Comparison of ENCODE assay signal across 15 cellular contexts in the genomic region with DNA sequence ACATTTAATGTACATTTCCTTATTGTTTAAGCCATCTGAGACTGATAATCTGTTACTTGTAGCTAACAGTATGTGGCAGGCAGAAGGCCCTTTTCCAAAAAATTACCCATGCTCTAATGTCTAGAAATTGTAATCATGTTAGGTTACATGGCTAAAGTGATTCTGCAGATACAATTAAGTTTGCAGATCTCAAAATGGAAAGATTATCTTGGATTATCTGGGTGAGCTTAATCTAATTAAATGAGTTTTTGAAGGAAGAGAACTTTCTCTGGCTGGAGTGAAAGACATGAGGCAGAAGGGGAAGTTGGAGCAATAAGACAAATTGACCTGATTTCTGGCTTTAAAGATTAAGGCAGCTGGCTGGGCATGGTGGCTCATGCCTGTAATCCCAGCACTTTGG.
A peak's percentile ranks its signal among the peaks of the same experiment; 100 is the strongest.
DNase-seq lines count a peak whose midpoint lies in the region; ATAC-seq and TF ChIP-seq lines count a peak whose summit lies in the region.
"Had no signal": no experiment of that assay in that cellular context is flagged by ENCODE, and none has a peak within 500 bp of the region (broad histone marks: within the 10 kb centered on the region; RNA-seq: fewer than 3 reads in every experiment).

No MANE protein-coding gene starts in this region.

- H3K4me3 ChIP-seq in esophagus squamous epithelium = no peak overlapping the region
- no peak overlapping the region for H3K4me3 ChIP-seq in tibial artery
- H3K4me3 ChIP-seq in CD8-positive, alpha-beta T cell (ENCODE audit: low read depth, low read length) = no peak overlapping the region
- H3K4me3 ChIP-seq: upper lobe of right lung had no signal

- intact Hi-C loops in esophagus squamous epithelium (cut with DNase I) = no loop called here
- intact Hi-C loops in tibial artery (cut with DNase I; ENCODE audit: low total_unique reads) = no loop called here
- intact Hi-C loops in CD8-positive, alpha-beta T cell (cut with DNase I, micrococcal nuclease) = loop anchor here in 1 of 2 experiments (5.0 kb wide), 1 partner anchor 49 kb away; no protein-coding TSS in a partner anchor

- peak overlapping the region; percentile 78 to 92 for H3K4me3 Mint-ChIP-seq in activated T-cell treated with anti-CD3 and anti-CD28 coated beads, Interleukin-2, amount 50 U/mL, for 72 hours
- H3K4me3 Mint-ChIP-seq in CD8-positive, alpha-beta T cell = no peak overlapping the region

- POLR2A ChIA-PET in CD8-positive, alpha-beta T cell (lab: Charles Lee) = interaction anchor here (0.7 kb wide), 1 partner anchor 1220 kb away, joined by 3 read pairs; no protein-coding TSS in a partner anchor

- H3K9me3 ChIP-seq in esophagus squamous epithelium (peaks cover 0 to 10% (median 6%) of the 10 kb centered on the region in 3 donors), tibial artery (no peaks in the 10 kb centered on the region)
- H3K9me3 ChIP-seq in CD8-positive, alpha-beta T cell (ENCODE audit: low read length) = no peaks in the 10 kb centered on the region
- H3K9me3 ChIP-seq: neutrophil, upper lobe of right lung had no signal

- H3K4me1 ChIP-seq in esophagus squamous epithelium (peaks cover 4 to 59% (median 16%) of the 10 kb centered on the region in 3 donors), tibial artery (peaks cover 0 to 18% (median 8%) of the 10 kb centered on the region in 4 donors)
- no peaks in the 10 kb centered on the region for H3K4me1 ChIP-seq in CD8-positive, alpha-beta T cell (ENCODE audit: insufficient read depth, low read length)
- H3K4me1 ChIP-seq: upper lobe of right lung had no signal

- H3K4me1 Mint-ChIP-seq in activated T-cell treated with anti-CD3 and anti-CD28 coated beads, Interleukin-2, amount 50 U/mL, for 72 hours (ENCODE audit: low read depth) = peaks cover 64% of the 10 kb centered on the region
- no peaks in the 10 kb centered on the region for H3K4me1 Mint-ChIP-seq in CD8-positive, alpha-beta T cell (ENCODE audit: low read depth)

- H3K27ac ChIP-seq in esophagus squamous epithelium = peak overlapping the region; percentile 73 to 84 (median 79)
- H3K27ac ChIP-seq in tibial artery = peak overlapping the region; percentile 26 to 51
- no peak overlapping the region for H3K27ac ChIP-seq in CD8-positive, alpha-beta T cell (ENCODE audit: low read depth, low read length)
- H3K27ac ChIP-seq: neutrophil, upper lobe of right lung had no signal

- H3K27me3 Mint-ChIP-seq in activated T-cell treated with anti-CD3 and anti-CD28 coated beads, Interleukin-2, amount 50 U/mL, for 72 hours (ENCODE audit: low read depth) = no peaks in the 10 kb centered on the region
- H3K27me3 Mint-ChIP-seq in CD8-positive, alpha-beta T cell (ENCODE audit: low read depth) = no peaks in the 10 kb centered on the region

- H3K27ac Mint-ChIP-seq in activated T-cell treated with anti-CD3 and anti-CD28 coated beads, Interleukin-2, amount 50 U/mL, for 72 hours = peak overlapping the region; percentile 100
- no peak overlapping the region for H3K27ac Mint-ChIP-seq in CD8-positive, alpha-beta T cell

- no peak for TF ChIP-seq POLR2A in esophagus squamous epithelium (IDR thresholded peaks at IDR 0.05)

- H3K36me3 ChIP-seq in esophagus squamous epithelium (peaks cover 0 to 41% (median 0%) of the 10 kb centered on the region in 3 donors), tibial artery (peaks cover 0 to 10% (median 0%) of the 10 kb centered on the region in 3 donors)
- H3K36me3 ChIP-seq in CD8-positive, alpha-beta T cell (ENCODE audit: insufficient read depth, low read length) = no peaks in the 10 kb centered on the region

- H3K27me3 ChIP-seq in esophagus squamous epithelium (no peaks in the 10 kb centered on the region), tibial artery (no peaks in the 10 kb centered on the region)
- H3K27me3 ChIP-seq in CD8-positive, alpha-beta T cell (ENCODE audit: insufficient read depth, low read length) = no peaks in the 10 kb centered on the region
- H3K27me3 ChIP-seq: neutrophil, upper lobe of right lung had no signal

- DNase-seq in activated T-cell treated with anti-CD3 and anti-CD28 coated beads, Interleukin-2, amount 50 U/mL, for 72 hours = no peak
- DNase-seq in activated T-cell treated with anti-CD3 and anti-CD28 coated beads for 4 hours (no peak), esophagus squamous epithelium (lab: John Stamatoyannopoulos, UW) (no peak), tibial artery (no peak), AML-193 (lab: John Stamatoyannopoulos, UW) (no peak)
- no peak for DNase-seq in CD8-positive, alpha-beta T cell
- DNase-seq: activated CD4-positive, alpha-beta T cell treated with anti-CD3 and anti-CD28 coated beads for 4 hours; hypothalamus; left ventricle myocardium superior; NCI-H2081 treated with DMSO at 0.1 percent for 48 hours; NCI-H774; upper lobe of right lung had no signal

- CTCF ChIA-PET in CD8-positive, alpha-beta T cell (lab: Charles Lee) = no interaction called here

- TF ChIP-seq CTCF in esophagus squamous epithelium (IDR thresholded peaks at IDR 0.05) (no peak), tibial artery (IDR thresholded peaks at IDR 0.05) (no peak)
- TF ChIP-seq CTCF in CD8-positive, alpha-beta T cell (IDR thresholded peaks at IDR 0.05) = no peak

- H3K36me3 Mint-ChIP-seq in activated T-cell treated with anti-CD3 and anti-CD28 coated beads, Interleukin-2, amount 50 U/mL, for 72 hours (ENCODE audit: insufficient read depth in 2 of 2) = peaks cover 13 to 25% of the 10 kb centered on the region in 2 donors
- H3K36me3 Mint-ChIP-seq in CD8-positive, alpha-beta T cell = peaks cover 16% of the 10 kb centered on the region

- no peak for ATAC-seq in activated T-cell treated with anti-CD3 and anti-CD28 coated beads, Interleukin-2, amount 50 U/mL, for 72 hours (replicated peaks in 1 of 2)
- ATAC-seq in SK-N-SH treated with all-trans-retinoic acid at 6 μM for 48 hours (no peak; the same call in 2 of the 3 replicates), HG03354 (IDR thresholded peaks at IDR 0.05; ENCODE audit: poor library complexity, severe bottlenecking, unreplicated experiment) (no peak)
- ATAC-seq in CD8-positive, alpha-beta T cell = no peak
- ATAC-seq: left ventricle myocardium superior, upper lobe of right lung had no signal

- H3K9me3 Mint-ChIP-seq in activated T-cell treated with anti-CD3 and anti-CD28 coated beads, Interleukin-2, amount 50 U/mL, for 72 hours = peaks cover 2 to 6% of the 10 kb centered on the region in 2 donors
- H3K9me3 Mint-ChIP-seq in CD8-positive, alpha-beta T cell = peaks cover 5% of the 10 kb centered on the region

TF ChIP-seq in SK-N-SH treated with all-trans-retinoic acid at 6 μM for 48 hours, 23 proteins besides CTCF, POLR2A, EP300 and RAD21:
- TF ChIP-seq, protein P1, sequence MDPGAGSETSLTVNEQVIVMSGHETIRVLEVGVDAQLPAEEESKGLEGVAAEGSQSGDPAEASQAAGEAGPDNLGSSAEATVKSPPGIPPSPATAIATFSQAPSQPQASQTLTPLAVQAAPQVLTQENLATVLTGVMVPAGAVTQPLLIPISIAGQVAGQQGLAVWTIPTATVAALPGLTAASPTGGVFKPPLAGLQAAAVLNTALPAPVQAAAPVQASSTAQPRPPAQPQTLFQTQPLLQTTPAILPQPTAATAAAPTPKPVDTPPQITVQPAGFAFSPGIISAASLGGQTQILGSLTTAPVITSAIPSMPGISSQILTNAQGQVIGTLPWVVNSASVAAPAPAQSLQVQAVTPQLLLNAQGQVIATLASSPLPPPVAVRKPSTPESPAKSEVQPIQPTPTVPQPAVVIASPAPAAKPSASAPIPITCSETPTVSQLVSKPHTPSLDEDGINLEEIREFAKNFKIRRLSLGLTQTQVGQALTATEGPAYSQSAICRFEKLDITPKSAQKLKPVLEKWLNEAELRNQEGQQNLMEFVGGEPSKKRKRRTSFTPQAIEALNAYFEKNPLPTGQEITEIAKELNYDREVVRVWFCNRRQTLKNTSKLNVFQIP (CRISPR knock-in tag; IDR thresholded peaks at IDR 0.05; ENCODE audit: borderline replicate concordance, low read depth) = no peak
- 0 out of 2 replicates have a peak, but pooled peaks have one; percentile 46 for TF ChIP-seq ISL1 (CRISPR knock-in tag; IDR thresholded peaks at IDR 0.05)
